In genomic region chr5:84383816-84384603, GRCh38 we compare ENCODE assay signal across 9 cellular contexts. TPM values are rescaled to one million over a fixed set of nuclear protein-coding genes. Genes with fewer than 3 reads are reported as not detected.
DNase-seq lines count a peak whose midpoint lies in the region; ATAC-seq, FAIRE-seq and TF ChIP-seq lines count a peak whose summit lies in the region.
"Had no signal": no experiment of that assay in that cellular context is flagged by ENCODE, and none has a peak within 500 bp of the region (broad histone marks: within the 10 kb centered on the region; RNA-seq: fewer than 3 reads in every experiment).

No MANE protein-coding gene starts in this region.

- H3K4me3 ChIP-seq in epithelial cell of esophagus (ENCODE audit: low read length), result peak overlapping the region; percentile 59
- H3K4me3 ChIP-seq in mesodermal cell (ENCODE audit: extremely low read depth, insufficient read depth, low read length, poor library complexity, severe bottlenecking), result peak overlapping the region; percentile 79

- DNase-seq in Calu3, result no peak
- DNase-seq in NCI-H748 (lab: John Stamatoyannopoulos, UW; ENCODE audit: unreplicated experiment), result peak; percentile 76
- peak; percentile 75 for DNase-seq in epithelial cell of esophagus (ENCODE audit: low read depth)
- DNase-seq in urothelium cell line (ENCODE audit: low spot score), result peak; percentile 38
- DNase-seq in germinal center (ENCODE audit: low spot score), result no peak
- no peak for DNase-seq in OCI-M2 (lab: John Stamatoyannopoulos, UW; ENCODE audit: unreplicated experiment)
- DNase-seq: activated naive CD8-positive, alpha-beta T cell treated with anti-CD3 and anti-CD28 coated beads, Interleukin-2, amount 10 ng/mL, durations not matched to agents 7 days and 5 days had no signal

- H3K36me3 Mint-ChIP-seq in Calu3 (ENCODE audit: insufficient read depth, unreplicated experiment), result peaks cover 26% of the 10 kb centered on the region
- H3K36me3 Mint-ChIP-seq: activated naive CD8-positive, alpha-beta T cell treated with anti-CD3 and anti-CD28 coated beads, Interleukin-2, amount 10 ng/mL, durations not matched to agents 7 days and 5 days had no signal

- no peaks in the 10 kb centered on the region for H3K9me3 Mint-ChIP-seq in Calu3 (ENCODE audit: low read depth, unreplicated experiment)
- H3K9me3 Mint-ChIP-seq: activated naive CD8-positive, alpha-beta T cell treated with anti-CD3 and anti-CD28 coated beads, Interleukin-2, amount 10 ng/mL, durations not matched to agents 7 days and 5 days had no signal

- H3K4me1 ChIP-seq in mesodermal cell (ENCODE audit: control insufficient read depth, insufficient read depth, low read length, poor library complexity, severe bottlenecking), result peaks cover 6% of the 10 kb centered on the region

- no peak overlapping the region for H3K27ac Mint-ChIP-seq in Calu3 (ENCODE audit: unreplicated experiment)

- CTCF ChIA-PET in Calu3 (lab: Charles Lee), result interaction anchor here (0.5 kb wide), 1 partner anchor 974 kb away, joined by 3 read pairs; no protein-coding TSS in a partner anchor

- no peak for ATAC-seq in HG02852 (IDR thresholded peaks at IDR 0.05; ENCODE audit: unreplicated experiment)

- TF ChIP-seq CTCF in Calu3 (IDR thresholded peaks at IDR 0.05; ENCODE audit: unreplicated experiment), result no peak
- no peak for TF ChIP-seq CTCF in epithelial cell of esophagus (IDR thresholded peaks at IDR 0.05; ENCODE audit: insufficient read depth, low read depth, low read length, missing control alignments)

- no TSS peak for BruUV-seq in Calu3 (replicated peaks; lab: Mats Ljungman, UMichigan)

- peaks cover 20% of the 10 kb centered on the region for H3K4me1 Mint-ChIP-seq in Calu3 (ENCODE audit: low read depth, unreplicated experiment)

- H3K27ac ChIP-seq in mesodermal cell (ENCODE audit: low read depth, low read length, severe bottlenecking), result peak overlapping the region; percentile 24

- H3K9me3 ChIP-seq in mesodermal cell (ENCODE audit: control insufficient read depth, low read length), result no peaks in the 10 kb centered on the region

- WGBS in mesodermal cell (ENCODE audit: insufficient coverage in 2 of 2), 2 experiments, result 0% methylated on average over 49 to 63 of the region's 73 CpGs

- H3K27me3 Mint-ChIP-seq in Calu3 (ENCODE audit: unreplicated experiment), result no peaks in the 10 kb centered on the region

- peak overlapping the region; percentile 93 for H3K4me3 Mint-ChIP-seq in Calu3 (ENCODE audit: low read depth, unreplicated experiment)

- FAIRE-seq in urothelium cell line (lab: Jason Lieb, UNC), result no peak

- intact Hi-C loops in Calu3 (cut with micrococcal nuclease; ENCODE audit: unreplicated experiment), result no loop called here

- no peaks in the 10 kb centered on the region for H3K36me3 ChIP-seq in mesodermal cell (ENCODE audit: control insufficient read depth, insufficient read depth, low read length)

RNA-seq across cellular contexts. Expression of gene EDIL3, which starts 0.7 kb away (rescaled TPM):
- 0.07 and 0.24 TPM in 2 replicates for total RNA-seq in Calu3 (2022)
- polyA plus RNA-seq in mesodermal cell (2013, experiment 1 of 2), result 154 TPM
- polyA plus RNA-seq in mesodermal cell (2013, experiment 2 of 2), result 174 TPM
- total RNA-seq: activated naive CD8-positive, alpha-beta T cell treated with anti-CD3 and anti-CD28 coated beads, Interleukin-2, amount 10 ng/mL, durations not matched to agents 7 days and 5 days had no signal

Comparison
In these comparisons a context has a peak if more than half of its experiments do, and no peak if none do; other contexts are left out.
1. DNase-seq: peak in NCI-H748 (single experiment), epithelial cell of esophagus (single experiment) and urothelium cell line (single experiment); none in Calu3 (single experiment), germinal center (single experiment) and OCI-M2 (single experiment).